In genomic region chr12:121534495-121535148, GRCh38 we compare ENCODE assay signal across 9 cellular contexts. TPM values are rescaled to one million over a fixed set of nuclear protein-coding genes. Genes with fewer than 3 reads are reported as not detected.
DNase-seq lines count a peak whose midpoint lies in the region; ATAC-seq and TF ChIP-seq lines count a peak whose summit lies in the region.
"Had no signal": no experiment of that assay in that cellular context is flagged by ENCODE, and none has a peak within 500 bp of the region (broad histone marks: within the 10 kb centered on the region; RNA-seq: fewer than 3 reads in every experiment).

No MANE protein-coding gene starts in this region.

- H3K4me1 ChIP-seq in GM23338 (ENCODE audit: insufficient read depth) (peaks cover 44% of the 10 kb centered on the region), iPS-20b (ENCODE audit: insufficient read depth, low read length) (peaks cover 33% of the 10 kb centered on the region)

- H3K4me2 ChIP-seq in GM23338: peak overlapping the region; percentile 94

- H3K27ac ChIP-seq in GM23338 (ENCODE audit: low read depth) (0 out of 2 replicates have a peak overlapping the region, but pooled peaks have one; percentile 15), iPS-20b (ENCODE audit: low read length) (no peak overlapping the region)

- no peaks in the 10 kb centered on the region for H3K9me3 ChIP-seq in iPS-20b (ENCODE audit: insufficient read depth, low read depth, low read length)
- H3K9me3 ChIP-seq: stomach had no signal

- H3K9ac ChIP-seq in iPS-20b (ENCODE audit: low read depth, low read length): no peak overlapping the region

- H3K36me3 ChIP-seq in GM23338 (ENCODE audit: insufficient read depth) (peaks cover 25% of the 10 kb centered on the region; the same call in 1 of the 2 replicates), iPS-20b (ENCODE audit: insufficient read depth, low read depth, low read length) (peaks cover 34% of the 10 kb centered on the region)

- no peaks in the 10 kb centered on the region for H3K9me2 ChIP-seq in GM23338 (ENCODE audit: insufficient read depth)

- H3K27me3 Mint-ChIP-seq in GM23338 (ENCODE audit: insufficient read depth, low read depth, poor library complexity): peaks cover 24% of the 10 kb centered on the region

- ATAC-seq in GM23338: peak; percentile 13
- no peak for ATAC-seq in omental fat pad (ENCODE audit: low FRiP score)

- H3K4me3 ChIP-seq in GM23338: peak overlapping the region; percentile 71; the same call in 1 of the 2 replicates
- peak overlapping the region; percentile 48; the same call in 1 of the 2 replicates for H3K4me3 ChIP-seq in iPS-20b (ENCODE audit: low read length)

- H3K4me3 Mint-ChIP-seq in GM23338: peak overlapping the region; percentile 53

- peaks cover 30% of the 10 kb centered on the region for H3F3A ChIP-seq in GM23338 (replicated peaks; ENCODE audit: low read depth)

- H3K36me3 Mint-ChIP-seq in GM23338 (ENCODE audit: low read depth): peaks cover 56% of the 10 kb centered on the region

- DNase-seq in GM23338 (ENCODE audit: low spot score) (peak; percentile 73), omental fat pad (ENCODE audit: low spot score) (no peak), HuH-7 (ENCODE audit: low spot score) (no peak), GM03348 (ENCODE audit: low spot score) (no peak), NCI-H2171 treated with DMSO at 0.1 percent for 48 hours (lab: John Stamatoyannopoulos, UW) (no peak)
- DNase-seq in activated CD8-positive, alpha-beta memory T cell treated with anti-CD3 and anti-CD28 coated beads for 24 hours: peak; percentile 79
- peak in 5 of 6 experiments; percentile 26 to 62 (median 43) for DNase-seq in stimulated activated naive CD4-positive, alpha-beta T cell (lab: John Stamatoyannopoulos, UW)
- DNase-seq: stomach had no signal

- H3K9me3 Mint-ChIP-seq in GM23338: no peaks in the 10 kb centered on the region

- H4K20me1 ChIP-seq in GM23338 (replicated peaks; ENCODE audit: insufficient read depth): peaks cover 52% of the 10 kb centered on the region

- H2AFZ ChIP-seq in GM23338: no peak overlapping the region

- H3K4me1 Mint-ChIP-seq in GM23338: peaks cover 64% of the 10 kb centered on the region

- no peak for TF ChIP-seq CTCF in GM23338 (conservative IDR thresholded peaks at IDR 0.05; ENCODE audit: low read depth in 2 of 2)
- no peak for TF ChIP-seq CTCF in omental fat pad (IDR thresholded peaks at IDR 0.05)

- H3K27ac Mint-ChIP-seq in GM23338: no peak overlapping the region

- H3K79me2 ChIP-seq in GM23338 (replicated peaks; ENCODE audit: insufficient read depth): peaks cover 65% of the 10 kb centered on the region

- H3K27me3 ChIP-seq in GM23338 (ENCODE audit: insufficient read depth) (peaks cover 4% of the 10 kb centered on the region), iPS-20b (ENCODE audit: insufficient read depth, low read length) (peaks cover 16% of the 10 kb centered on the region)
- H3K27me3 ChIP-seq: stomach had no signal

TF ChIP-seq in GM23338, 12 proteins besides CTCF, POLR2A, EP300 and RAD21:
- TF ChIP-seq POLR2AphosphoS5 (IDR thresholded peaks at IDR 0.05; ENCODE audit: low read depth): peak; percentile 36
- TF ChIP-seq ZNF114 (CRISPR knock-in tag; IDR thresholded peaks at IDR 0.05): no peak

RNA-seq across cellular contexts. Expression of gene KDM2B, which starts 46.2 kb away (rescaled TPM):
- 137 and 161 TPM in 2 replicates for total RNA-seq in GM23338 (2014; rRNA removed; shearing (Covaris generic))
- 59.4 and 64.4 TPM in 2 replicates for polyA plus RNA-seq in GM23338 (2016; fragmentation: Nextera tagmentation; extraction: Ambion mirVana)
- 10 to 100 TPM; 14.8 to 27.0 (median 16.7) TPM for total RNA-seq in omental fat pad

Comparison
In these comparisons a context has a peak if more than half of its experiments do, and no peak if none do; other contexts are left out.
1. DNase-seq: peak in GM23338 (single experiment), activated CD8-positive, alpha-beta memory T cell treated with anti-CD3 and anti-CD28 coated beads for 24 hours (single experiment) and stimulated activated naive CD4-positive, alpha-beta T cell (5 of 6); none in omental fat pad (single experiment), HuH-7 (single experiment), GM03348 (single experiment) and NCI-H2171 treated with DMSO at 0.1 percent for 48 hours (single experiment).